17 cellular contexts compared by ENCODE assay signal in genomic region chr1:66217021-66217420, GRCh38.
DNase-seq lines count a peak whose midpoint lies in the region; ATAC-seq and TF ChIP-seq lines count a peak whose summit lies in the region.
"Had no signal": no experiment of that assay in that cellular context is flagged by ENCODE, and none has a peak within 500 bp of the region (broad histone marks: within the 10 kb centered on the region; RNA-seq: fewer than 3 reads in every experiment).

No MANE protein-coding gene starts in this region.

- POLR2A ChIA-PET in BJ (lab: Charles Lee): no interaction called here

- DNase-seq in BJ (ENCODE audit: low read depth): peak; percentile 48
- DNase-seq in HS-5 (ENCODE audit: low read depth): peak; percentile 94
- DNase-seq in SW480 (ENCODE audit: low spot score): peak; percentile 17
- DNase-seq in kidney epithelial cell (ENCODE audit: low read depth): peak; percentile 37
- no peak for DNase-seq in stimulated activated CD4-positive, alpha-beta T cell treated with anti-CD3 and anti-CD28 coated beads, Interleukin-2, amount 100 ng/mL, for 24 hours
- DNase-seq in putamen (ENCODE audit: low spot score): no peak
- no peak for DNase-seq in hypothalamus (lab: John Stamatoyannopoulos, UW)
- DNase-seq: activated CD4-positive, alpha-beta T cell treated with anti-CD3 and anti-CD28 coated beads for 48 hours; aorta; dermis blood vessel endothelial cell; foreskin melanocyte; H7; MM.1S; naive B cell; NCI-H69; stimulated activated CD4-positive, alpha-beta T cell treated with anti-CD3 and anti-CD28 coated beads, Interleukin-4, amount 100 ng/mL, for 1 hour had no signal

- CTCF ChIA-PET in BJ (lab: Yijun Ruan, JAX): no interaction called here

- H3K4me3 ChIP-seq in BJ (ENCODE audit: low read depth, low read length) (no peak overlapping the region), kidney epithelial cell (ENCODE audit: low read depth, low read length) (no peak overlapping the region)

- ATAC-seq in HG02588 (IDR thresholded peaks at IDR 0.05; ENCODE audit: unreplicated experiment): no peak

- H3K27me3 ChIP-seq in BJ (ENCODE audit: control insufficient read depth, insufficient read depth, low read length): no peaks in the 10 kb centered on the region
- no peaks in the 10 kb centered on the region for H3K27me3 ChIP-seq in kidney epithelial cell (ENCODE audit: control insufficient read depth, insufficient read depth, low read length)

- H3K36me3 ChIP-seq in BJ (ENCODE audit: control insufficient read depth, insufficient read depth, low read length) (no peaks in the 10 kb centered on the region; the same call in 1 of the 2 replicates), kidney epithelial cell (ENCODE audit: control insufficient read depth, insufficient read depth, low read length) (no peaks in the 10 kb centered on the region)

- no peak for TF ChIP-seq CTCF in BJ (IDR thresholded peaks at IDR 0.05; ENCODE audit: insufficient read depth, low read depth, low read length)
- TF ChIP-seq CTCF in kidney epithelial cell (IDR thresholded peaks at IDR 0.05; ENCODE audit: insufficient read depth, low read length, poor library complexity, severe bottlenecking): no peak

Comparison
In these comparisons a context has a peak if more than half of its experiments do, and no peak if none do; other contexts are left out.
1. DNase-seq: peak in BJ (single experiment), HS-5 (single experiment), SW480 (single experiment) and kidney epithelial cell (single experiment); none in stimulated activated CD4-positive, alpha-beta T cell treated with anti-CD3 and anti-CD28 coated beads, Interleukin-2, amount 100 ng/mL, for 24 hours (0 of 2), putamen (single experiment) and hypothalamus (0 of 51).